ENCODE assay signal across 1 cellular context in genomic region chr1:186286615-186287317, GRCh38.
TF ChIP-seq lines count a peak whose summit lies in the region.

No MANE protein-coding gene starts in this region.

TF ChIP-seq in endothelial cell of umbilical vein, 7 proteins besides CTCF, POLR2A, EP300 and RAD21:
- TF ChIP-seq POLR2AphosphoS5 (IDR thresholded peaks at IDR 0.05; ENCODE audit: insufficient read depth, low read depth, low read length) (peak; percentile 40), MYC (IDR thresholded peaks at IDR 0.05; ENCODE audit: low read depth, low read length) (no peak), EZH2 (IDR thresholded peaks at IDR 0.05; ENCODE audit: borderline replicate concordance, low read depth, low read length, severe bottlenecking) (no peak), FOS (IDR thresholded peaks at IDR 0.05; ENCODE audit: borderline replicate concordance, insufficient read depth, low read length) (peak; percentile 96), GATA2 (IDR thresholded peaks at IDR 0.05; ENCODE audit: insufficient read depth, insufficient read length, low read depth, low read length) (peak; percentile 49), JUN (IDR thresholded peaks at IDR 0.05; ENCODE audit: borderline replicate concordance, insufficient read depth, insufficient read length, low read depth) (peak; percentile 66)
- TF ChIP-seq, protein P1, sequence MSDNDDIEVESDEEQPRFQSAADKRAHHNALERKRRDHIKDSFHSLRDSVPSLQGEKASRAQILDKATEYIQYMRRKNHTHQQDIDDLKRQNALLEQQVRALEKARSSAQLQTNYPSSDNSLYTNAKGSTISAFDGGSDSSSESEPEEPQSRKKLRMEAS (IDR thresholded peaks at IDR 0.05; ENCODE audit: insufficient read depth, insufficient read length), result no peak
